In the genomic region with DNA sequence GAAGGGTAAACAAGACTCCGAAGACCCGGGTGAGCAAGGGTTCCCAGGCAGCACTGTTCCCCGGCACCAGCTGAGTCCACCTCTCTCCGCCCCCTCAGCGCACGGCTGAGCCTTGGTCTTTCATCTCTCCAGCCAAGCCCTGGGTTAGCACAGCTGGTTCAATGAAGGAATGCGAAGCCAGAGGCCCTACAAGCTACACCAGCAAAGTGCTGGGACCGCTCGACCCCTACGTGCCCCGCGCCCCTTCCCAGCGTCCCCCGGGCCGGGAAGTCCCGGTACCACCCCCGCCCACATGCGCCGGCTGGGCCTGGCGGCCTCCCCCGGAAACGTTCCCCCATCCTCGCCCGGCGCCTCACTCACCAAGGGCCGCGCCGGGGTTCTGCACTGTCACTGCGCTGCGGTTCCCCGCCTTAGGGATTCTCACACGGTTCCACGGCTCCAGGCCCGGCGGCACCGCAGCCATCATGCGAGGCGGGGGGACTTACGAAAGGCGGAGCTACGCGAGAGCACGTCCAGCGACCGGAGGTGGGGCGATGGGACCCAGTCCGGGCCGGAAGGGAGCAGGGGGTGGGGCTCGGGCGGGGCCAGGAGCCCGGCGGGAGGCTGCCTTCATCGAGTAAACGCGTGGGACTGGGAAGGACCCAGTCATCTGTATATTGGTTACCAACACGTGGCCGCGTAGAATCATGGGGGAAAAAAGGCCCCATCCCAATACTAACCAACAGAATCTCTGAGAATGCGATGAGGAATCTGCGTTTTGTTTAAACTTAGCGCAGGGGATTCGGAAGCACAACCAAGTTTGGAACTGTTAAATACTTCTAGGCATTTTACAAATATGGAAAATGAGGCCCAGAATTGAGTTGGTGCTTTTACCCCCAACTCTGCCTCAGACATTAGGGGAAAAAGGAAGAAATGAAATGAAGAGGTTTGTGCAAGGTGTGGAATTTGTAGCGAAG, we compare ENCODE assay signal across 8 cellular contexts. TPM values are rescaled to one million over a fixed set of nuclear protein-coding genes. Genes with fewer than 3 reads are reported as not detected.
DNase-seq lines count a peak whose midpoint lies in the region; ATAC-seq, FAIRE-seq and TF ChIP-seq lines count a peak whose summit lies in the region.

No MANE protein-coding gene starts in this region.

- peaks cover 30% of the 10 kb centered on the region for H3K4me1 Mint-ChIP-seq in neural crest cell

- no peaks in the 10 kb centered on the region for H3K27me3 Mint-ChIP-seq in neural crest cell (ENCODE audit: low read depth)

- H3K79me2 ChIP-seq in MM.1S (ENCODE audit: low read length) = peaks cover 52% of the 10 kb centered on the region

- H3K27ac ChIP-seq in MM.1S (ENCODE audit: low read length) = peak overlapping the region; percentile 70
- H3K27ac ChIP-seq in foreskin keratinocyte = peak overlapping the region; percentile 89
- peak overlapping the region; percentile 95 to 98 (median 96) for H3K27ac ChIP-seq in stomach

- H3K36me3 ChIP-seq in MM.1S (replicated peaks; ENCODE audit: insufficient read depth, low read length) (no peaks in the 10 kb centered on the region), stomach (peaks cover 6 to 29% (median 23%) of the 10 kb centered on the region in 4 donors)

- H4K20me1 ChIP-seq in MM.1S (ENCODE audit: insufficient read depth, low read length) = no peaks in the 10 kb centered on the region

- H3K9me3 Mint-ChIP-seq in neural crest cell = no peaks in the 10 kb centered on the region

- peak; percentile 91 for DNase-seq in HCEC 1CT
- peak; percentile 90 for DNase-seq in MM.1S
- peak; percentile 78 for DNase-seq in SHP77 treated with DMSO at 0.1 percent for 48 hours (lab: John Stamatoyannopoulos, UW)
- peak; percentile 78 for DNase-seq in activated gamma-delta T cell treated with anti-CD3 and anti-CD28 coated beads, Interleukin-2, amount 50 U/mL, for 16 hours (ENCODE audit: low read depth)
- peak; percentile 58 to 85 for DNase-seq in foreskin keratinocyte
- DNase-seq in neural crest cell (ENCODE audit: low read depth, low spot score) = peak; percentile 73
- DNase-seq in stomach = peak; percentile 89

- intact Hi-C loops in stomach (cut with DNase I; ENCODE audit: low total_unique reads) = no loop called here

- peak overlapping the region; percentile 80 for H3K4me2 ChIP-seq in MM.1S (ENCODE audit: low read depth, low read length)

- peak overlapping the region; percentile 80 for H3K9ac ChIP-seq in MM.1S (ENCODE audit: low read length)

- H3K4me3 ChIP-seq in MM.1S (ENCODE audit: low read length) = peak overlapping the region; percentile 88
- H3K4me3 ChIP-seq in stomach = peak overlapping the region; percentile 81 to 95 (median 88)

- TF ChIP-seq EP300 in stomach (IDR thresholded peaks at IDR 0.05) = no peak

- H3K27me3 ChIP-seq in MM.1S (replicated peaks; ENCODE audit: insufficient read depth, low read length) (no peaks in the 10 kb centered on the region), foreskin keratinocyte (no peaks in the 10 kb centered on the region), stomach (no peaks in the 10 kb centered on the region)

- H3K36me3 Mint-ChIP-seq in neural crest cell (ENCODE audit: low read depth) = peaks cover 6% of the 10 kb centered on the region

- H3K27ac Mint-ChIP-seq in neural crest cell (ENCODE audit: unreplicated experiment) = peak overlapping the region; percentile 93

- H3K4me1 ChIP-seq in MM.1S (ENCODE audit: low read length) (peaks cover 12% of the 10 kb centered on the region), foreskin keratinocyte (peaks cover 10% of the 10 kb centered on the region), stomach (peaks cover 7 to 47% (median 22%) of the 10 kb centered on the region in 4 donors)

- no peak for TF ChIP-seq POLR2A in stomach (IDR thresholded peaks at IDR 0.05)

- peak overlapping the region; percentile 90 for H2AFZ ChIP-seq in MM.1S (ENCODE audit: low read length)

- no peaks in the 10 kb centered on the region for H3K9me3 ChIP-seq in MM.1S (replicated peaks; ENCODE audit: insufficient read depth, low read length)
- H3K9me3 ChIP-seq in stomach = no peaks in the 10 kb centered on the region

- no peaks in the 10 kb centered on the region for H3F3A ChIP-seq in MM.1S (ENCODE audit: insufficient read depth, low read length)

- FAIRE-seq in G401.6 (lab: Jason Lieb, UNC) = peak; percentile 89

- 3 to 8% (median 4%) methylated on average over 18 to 63 of the region's 63 CpGs for WGBS in stomach, 5 donors

- no peaks in the 10 kb centered on the region for H3K9me2 ChIP-seq in MM.1S (replicated peaks; ENCODE audit: insufficient read depth, low read length)

- H3K4me3 Mint-ChIP-seq in neural crest cell = peak overlapping the region; percentile 95

- peak; percentile 90 for ATAC-seq in foreskin keratinocyte

- no peak for TF ChIP-seq CTCF in MM.1S (IDR thresholded peaks at IDR 0.05; ENCODE audit: low read length)
- TF ChIP-seq CTCF in foreskin keratinocyte (conservative IDR thresholded peaks at IDR 0.05) = no peak
- no peak for TF ChIP-seq CTCF in neural crest cell (conservative IDR thresholded peaks at IDR 0.05)
- no peak for TF ChIP-seq CTCF in stomach (IDR thresholded peaks at IDR 0.05)

RNA-seq across cellular contexts. Expression of gene GTPBP8, which starts 28.7 kb away (rescaled TPM):
- total RNA-seq in foreskin keratinocyte (19.5 and 19.6 TPM in 2 replicates), neural crest cell (26.7 and 28.1 TPM in 2 replicates), stomach (10 to 100 TPM in 3 of 5 donors, 1 to 10 TPM in 1, not detected in 1; 8.7 to 19.8 (median 11.9) TPM)
- polyA plus RNA-seq in foreskin keratinocyte (10.7 and 12.3 TPM in 2 replicates), stomach (10 to 100 TPM in 2 of 3 donors, 1 to 10 TPM in 1; 7.5 to 16.0 (median 13.0) TPM)

RNA-seq across cellular contexts. Expression of gene CD200R1, which starts 44.6 kb away (rescaled TPM):
- total RNA-seq in foreskin keratinocyte = 0.04 TPM in 1 of 2 replicates, not detected in the other
- 0.01 TPM in 1 of 2 replicates, not detected in the other for polyA plus RNA-seq in foreskin keratinocyte
- not detected in 2 replicates for total RNA-seq in neural crest cell
- 10 to 100 TPM in 1 of 5 donors, 1 to 10 TPM in 2, not detected in 2; 3.7 to 19.3 (median 5.7) TPM for total RNA-seq in stomach
- under 1 TPM; 0.25 to 0.76 (median 0.73) TPM for polyA plus RNA-seq in stomach

Comparison
In these comparisons a context has a peak if more than half of its experiments do, and no peak if none do; other contexts are left out.
1. Peak in every context shown above with its lines: DNase-seq, ATAC-seq, H3K4me3 ChIP-seq and H3K27ac ChIP-seq.